Comparison of ENCODE assay signal across 22 cellular contexts in genomic region chr1:192615055-192615454, GRCh38. TPM values are rescaled to one million over a fixed set of nuclear protein-coding genes. Genes with fewer than 3 reads are reported as not detected.
A peak's percentile ranks its signal among the peaks of the same experiment; 100 is the strongest.
DNase-seq lines count a peak whose midpoint lies in the region; ATAC-seq and TF ChIP-seq lines count a peak whose summit lies in the region.
"Had no signal": no experiment of that assay in that cellular context is flagged by ENCODE, and none has a peak within 500 bp of the region (broad histone marks: within the 10 kb centered on the region; RNA-seq: fewer than 3 reads in every experiment).

No MANE protein-coding gene starts in this region.

- ATAC-seq in DND-41 (ENCODE audit: insufficient read depth, low read depth) (peak; percentile 81), GM19025 (IDR thresholded peaks at IDR 0.05; ENCODE audit: low read depth, unreplicated experiment) (peak; percentile 84), GM21786 (IDR thresholded peaks at IDR 0.05; ENCODE audit: unreplicated experiment) (peak; percentile 61), HG03354 (IDR thresholded peaks at IDR 0.05; ENCODE audit: poor library complexity, severe bottlenecking, unreplicated experiment) (peak; percentile 76), HG03521 (IDR thresholded peaks at IDR 0.05; ENCODE audit: unreplicated experiment) (no peak), sciatic nerve (no peak)
- ATAC-seq: left ventricle myocardium superior; right lobe of liver; stimulated activated naive CD8-positive, alpha-beta T cell treated with anti-CD3 and anti-CD28 coated beads, Interleukin-15, amount 100 ng/mL, for 72 hours; upper lobe of right lung had no signal

- H3K27ac ChIP-seq in DND-41 (ENCODE audit: low read length): no peak overlapping the region
- H3K27ac ChIP-seq in dorsolateral prefrontal cortex: no peak overlapping the region
- H3K27ac ChIP-seq: ovary, right lobe of liver, SJSA1, upper lobe of right lung had no signal

- no peak for DNase-seq in DND-41
- DNase-seq in dorsolateral prefrontal cortex: no peak
- DNase-seq in activated CD4-positive, alpha-beta T cell treated with anti-CD3 and anti-CD28 coated beads, Interleukin-2, amount 50 U/mL, for 1 hour: no peak
- no peak for DNase-seq in sciatic nerve (ENCODE audit: low spot score)
- DNase-seq: activated B cell treated with CpG ODN at 0.5 μM for 24 hours; activated CD8-positive, alpha-beta memory T cell treated with anti-CD3 and anti-CD28 coated beads for 24 hours; left ventricle myocardium superior; NCI-H187 treated with DMSO at 0.1 percent for 48 hours; NCI-H524; ovary; right lobe of liver; stimulated activated naive CD8-positive, alpha-beta T cell treated with anti-CD3 and anti-CD28 coated beads, Interleukin-15, amount 100 ng/mL, for 72 hours; upper lobe of right lung had no signal

- no peaks in the 10 kb centered on the region for H3K9me3 ChIP-seq in DND-41 (ENCODE audit: insufficient read depth, low read length, severe bottlenecking)
- H3K9me3 ChIP-seq: ovary, right lobe of liver, SJSA1, upper lobe of right lung had no signal

- no peak overlapping the region for H3K9ac ChIP-seq in DND-41 (ENCODE audit: low read depth, low read length)

- intact Hi-C loops in dorsolateral prefrontal cortex (cut with DNase I): no loop called here
- intact Hi-C loops in sciatic nerve (cut with DNase I): loop anchor here (10.0 kb wide), 1 partner anchor 140 kb away; no protein-coding TSS in a partner anchor

- no peak overlapping the region for H2AFZ ChIP-seq in DND-41 (ENCODE audit: low read depth, low read length)

- H3K4me3 ChIP-seq in DND-41 (ENCODE audit: low read depth in 1 of 2, low read length in 2 of 2): no peak overlapping the region
- H3K4me3 ChIP-seq in dorsolateral prefrontal cortex: no peak overlapping the region
- H3K4me3 ChIP-seq: ovary, right lobe of liver, SJSA1, upper lobe of right lung had no signal

- H3K79me2 ChIP-seq in DND-41 (ENCODE audit: insufficient read depth, low read length): peaks cover 44% of the 10 kb centered on the region

- TF ChIP-seq CTCF in DND-41 (IDR thresholded peaks at IDR 0.05; ENCODE audit: borderline replicate concordance, extremely low read depth, low read length, poor library complexity, severe bottlenecking): no peak
- TF ChIP-seq CTCF in dorsolateral prefrontal cortex (IDR thresholded peaks at IDR 0.05 in 54 of 56, conservative IDR thresholded peaks at IDR 0.05 in 2 of 56; ENCODE audit: low read depth in 1 of 56, partially characterized antibody in 56 of 56): no peak

- H3K27me3 ChIP-seq in DND-41 (ENCODE audit: insufficient read depth, low read length, poor library complexity) (no peaks in the 10 kb centered on the region), dorsolateral prefrontal cortex (no peaks in the 10 kb centered on the region)
- H3K27me3 ChIP-seq: ovary, right lobe of liver, SJSA1, upper lobe of right lung had no signal

- H3K4me1 ChIP-seq in DND-41 (ENCODE audit: insufficient read depth, low read length): peaks cover 51% of the 10 kb centered on the region
- H3K4me1 ChIP-seq: right lobe of liver, SJSA1, upper lobe of right lung had no signal

- no peaks in the 10 kb centered on the region for H4K20me1 ChIP-seq in DND-41 (ENCODE audit: insufficient read depth, low read length)

- H3K36me3 ChIP-seq in DND-41 (ENCODE audit: insufficient read depth, low read length): no peaks in the 10 kb centered on the region
- H3K36me3 ChIP-seq: ovary, right lobe of liver, SJSA1, upper lobe of right lung had no signal

- H3K4me2 ChIP-seq in DND-41 (ENCODE audit: insufficient read depth, low read length): peak overlapping the region; percentile 8; the same call in 1 of the 2 replicates

RNA-seq across cellular contexts. Expression of gene RGS13, which starts 20.9 kb away (rescaled TPM):
- total RNA-seq in dorsolateral prefrontal cortex: under 1 TPM in 3 of 120 experiments, not detected in 117; 0.10 to 0.32 (median 0.25) TPM
- total RNA-seq in sciatic nerve: 0.22 TPM
- total RNA-seq: A172; activated T-helper 2 cell treated with anti-CD3 and anti-CD28 coated beads, Interferon-gamma antibody, Interleukin-2, Interleukin-4, amounts not matched to agents 10 μg/mL and 5 μg/mL and 100 μg/mL, durations not matched to agents 14 hours and 24 hours and 36 hours; glomerular endothelial cell; left ventricle myocardium superior; right lobe of liver; SJSA1; T-helper 2 cell treated with Interferon-gamma antibody and Interleukin-4, amounts not matched to agents 100 ng/mL and 5 ng/mL, for 36 hours had no signal

RNA-seq across cellular contexts. Expression of gene RGS1, which starts 39.5 kb away (rescaled TPM):
- total RNA-seq in dorsolateral prefrontal cortex (100 to 1,000 TPM in 6 of 120 experiments, 10 to 100 TPM in 87, 1 to 10 TPM in 27; 1.8 to 176 (median 19.2) TPM), sciatic nerve (137 TPM)
- total RNA-seq: A172, glomerular endothelial cell, SJSA1 had no signal

Comparison
In these comparisons a context has a peak if more than half of its experiments do, and no peak if none do; other contexts are left out.
1. ATAC-seq: peak in DND-41 (single experiment), GM19025 (single experiment), GM21786 (single experiment) and HG03354 (single experiment); none in HG03521 (single experiment) and sciatic nerve (single experiment).